27 cellular contexts compared by ENCODE assay signal in the genomic region with DNA sequence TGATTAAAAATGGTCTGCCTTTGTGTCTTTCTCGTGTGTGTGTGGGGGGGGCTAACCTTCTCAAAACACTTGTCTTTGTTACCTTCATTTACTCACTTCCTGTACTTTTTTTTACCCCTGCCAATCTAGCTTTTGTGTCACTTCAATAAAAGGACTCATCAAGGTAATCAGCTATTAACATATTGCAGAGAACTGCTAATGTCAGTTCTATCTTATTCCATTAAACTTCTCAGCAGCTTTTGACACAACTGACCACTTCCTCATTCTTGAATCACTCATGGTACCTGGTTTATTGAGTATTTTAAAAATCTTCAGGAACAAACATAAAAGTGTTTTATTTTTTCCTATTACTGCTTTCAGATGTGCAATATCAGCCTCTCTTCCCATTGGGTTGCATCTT.
DNase-seq lines count a peak whose midpoint lies in the region; ATAC-seq and TF ChIP-seq lines count a peak whose summit lies in the region.
"Had no signal": no experiment of that assay in that cellular context is flagged by ENCODE, and none has a peak within 500 bp of the region (broad histone marks: within the 10 kb centered on the region; RNA-seq: fewer than 3 reads in every experiment).

No MANE protein-coding gene starts in this region.

- DNase-seq in NCI-H748 (lab: John Stamatoyannopoulos, UW; ENCODE audit: unreplicated experiment) (peak; percentile 82), memory B cell (ENCODE audit: low spot score in 2 of 2) (no peak), HCEC 1CT (no peak), middle frontal gyrus (ENCODE audit: extremely low spot score, low spot score) (no peak)
- DNase-seq in activated CD4-positive, CD25-positive, alpha-beta regulatory T cell (lab: John Stamatoyannopoulos, UW): no peak
- DNase-seq: activated CD4-positive, alpha-beta T cell treated with anti-CD3 and anti-CD28 coated beads for 1 hour; activated naive CD4-positive, alpha-beta T cell treated with Interleukin-2 at 50 U/mL for 16 hours; activated T-cell treated with anti-CD3 and anti-CD28 coated beads, Interleukin-2, amount 50 U/mL, for 1 hour; amniotic stem cell; CD4-positive, alpha-beta T cell; colonic mucosa; DMS 273 treated with DMSO at 0.1 percent for 48 hours; endodermal cell; GM23248; IMR-90; lower lobe of right lung; MM.1S; NCI-H2029; NCI-H510A; psoas muscle; stimulated activated CD4-positive, alpha-beta T cell treated with anti-CD3 and anti-CD28 coated beads, Interleukin-2, amount 100 ng/mL, for 24 hours; T1000; testis; uterus had no signal

- peaks cover 1% of the 10 kb centered on the region for H3K27me3 Mint-ChIP-seq in memory B cell

- ATAC-seq in GM18505 (IDR thresholded peaks at IDR 0.05; ENCODE audit: unreplicated experiment) (peak; percentile 48), HG02885 (IDR thresholded peaks at IDR 0.05; ENCODE audit: poor library complexity, unreplicated experiment) (peak; percentile 54), memory B cell (ENCODE audit: low read depth) (peak; percentile 56)
- ATAC-seq: lower lobe of right lung; psoas muscle; stimulated activated effector memory CD8-positive, alpha-beta T cell treated with anti-CD3 and anti-CD28 coated beads, Interleukin-12 subunit alpha, Interleukin-12 subunit beta, amount 100 ng/mL, for 72 hours had no signal

- H3K27ac Mint-ChIP-seq in memory B cell: no peak overlapping the region
- H3K27ac Mint-ChIP-seq: CD4-positive, alpha-beta T cell; endodermal cell; stimulated activated effector memory CD8-positive, alpha-beta T cell treated with anti-CD3 and anti-CD28 coated beads, Interleukin-12 subunit alpha, Interleukin-12 subunit beta, amount 100 ng/mL, for 72 hours had no signal

- peaks cover 3% of the 10 kb centered on the region for H3K4me1 Mint-ChIP-seq in memory B cell
- H3K4me1 Mint-ChIP-seq: stimulated activated effector memory CD8-positive, alpha-beta T cell treated with anti-CD3 and anti-CD28 coated beads, Interleukin-12 subunit alpha, Interleukin-12 subunit beta, amount 100 ng/mL, for 72 hours had no signal

- H3K36me3 Mint-ChIP-seq in memory B cell: no peaks in the 10 kb centered on the region
- H3K36me3 Mint-ChIP-seq: stimulated activated effector memory CD8-positive, alpha-beta T cell treated with anti-CD3 and anti-CD28 coated beads, Interleukin-12 subunit alpha, Interleukin-12 subunit beta, amount 100 ng/mL, for 72 hours had no signal

- H3K9me3 Mint-ChIP-seq in memory B cell: no peaks in the 10 kb centered on the region
- H3K9me3 Mint-ChIP-seq: CD4-positive, alpha-beta T cell; stimulated activated effector memory CD8-positive, alpha-beta T cell treated with anti-CD3 and anti-CD28 coated beads, Interleukin-12 subunit alpha, Interleukin-12 subunit beta, amount 100 ng/mL, for 72 hours had no signal

- H3K4me3 Mint-ChIP-seq in memory B cell: no peak overlapping the region
- H3K4me3 Mint-ChIP-seq: CD4-positive, alpha-beta T cell; endodermal cell; stimulated activated effector memory CD8-positive, alpha-beta T cell treated with anti-CD3 and anti-CD28 coated beads, Interleukin-12 subunit alpha, Interleukin-12 subunit beta, amount 100 ng/mL, for 72 hours had no signal

- TF ChIP-seq POLR2A in GM18505 (IDR thresholded peaks at IDR 0.05; ENCODE audit: borderline replicate concordance, extremely low read depth, insufficient read depth, insufficient read length): no peak
